1 cellular context compared by ENCODE assay signal in genomic region chr11:67239795-67240574, GRCh38.
A peak's percentile ranks its signal among the peaks of the same experiment; 100 is the strongest.
TF ChIP-seq lines count a peak whose summit lies in the region.

No MANE protein-coding gene starts in this region.

TF ChIP-seq in K562, 482 proteins besides CTCF, POLR2A, EP300 and RAD21 (continued from another document and continues in another):
- TF ChIP-seq MGA (IDR thresholded peaks at IDR 0.05), result no peak
- no peak for TF ChIP-seq ETV6 (IDR thresholded peaks at IDR 0.05; ENCODE audit: borderline replicate concordance in 1 of 2, low read depth in 2 of 2, low read length in 1 of 2)
- TF ChIP-seq ETV6 (CRISPR knock-in tag; IDR thresholded peaks at IDR 0.05; ENCODE audit: borderline replicate concordance), result no peak
- no peak for TF ChIP-seq ERF (CRISPR knock-in tag; IDR thresholded peaks at IDR 0.05)
- TF ChIP-seq TBP (optimal IDR thresholded peaks at IDR 0.05; ENCODE audit: low read depth, low read length), result peak; percentile 98
- TF ChIP-seq TFAM (CRISPR knock-in tag; conservative IDR thresholded peaks at IDR 0.05), result no peak
- no peak for TF ChIP-seq CREBBP (IDR thresholded peaks at IDR 0.05; ENCODE audit: low read depth, low read length)
- no peak for TF ChIP-seq SETDB1 (IDR thresholded peaks at IDR 0.05; ENCODE audit: low read length)
- TF ChIP-seq HCFC1 (IDR thresholded peaks at IDR 0.05; ENCODE audit: low read depth, low read length), result peak; percentile 81
- no peak for TF ChIP-seq ZSCAN32 (CRISPR knock-in tag; IDR thresholded peaks at IDR 0.05)
- peak; percentile 89 for TF ChIP-seq ZNF316 (IDR thresholded peaks at IDR 0.05)
- no peak for TF ChIP-seq NR0B1 (IDR thresholded peaks at IDR 0.05; ENCODE audit: partially characterized antibody)
- peak; percentile 14 to 80; a peak in 3 of 4 replicates for TF ChIP-seq ZMIZ1 (IDR thresholded peaks at IDR 0.05; ENCODE audit: low read depth in 2 of 2, low read length in 2 of 2)
- no peak for TF ChIP-seq ETS2 (tag; IDR thresholded peaks at IDR 0.05; ENCODE audit: borderline replicate concordance, poor library complexity, severe bottlenecking)
- no peak for TF ChIP-seq ZNF197 (CRISPR knock-in tag; IDR thresholded peaks at IDR 0.05; ENCODE audit: low read depth)
- no peak for TF ChIP-seq PBX2 (CRISPR knock-in tag; IDR thresholded peaks at IDR 0.05; ENCODE audit: low read depth)
- no peak for TF ChIP-seq PBX2 (tag; conservative IDR thresholded peaks at IDR 0.05; ENCODE audit: low read depth)
- TF ChIP-seq ZBTB33 (CRISPR knock-in tag; IDR thresholded peaks at IDR 0.05), result no peak
- TF ChIP-seq NCOA2 (IDR thresholded peaks at IDR 0.05; ENCODE audit: partially characterized antibody in 2 of 2), result no peak
- no peak for TF ChIP-seq ZHX1 (conservative IDR thresholded peaks at IDR 0.05; ENCODE audit: low read length)
- TF ChIP-seq ZNF23 (CRISPR knock-in tag; IDR thresholded peaks at IDR 0.05), result no peak
- TF ChIP-seq USF1 (CRISPR knock-in tag; IDR thresholded peaks at IDR 0.05), result no peak
